Comparison of ENCODE assay signal across 18 cellular contexts in genomic region chr17:55319933-55320593, GRCh38. TPM values are rescaled to one million over a fixed set of nuclear protein-coding genes. Genes with fewer than 3 reads are reported as not detected.
DNase-seq lines count a peak whose midpoint lies in the region; ATAC-seq, FAIRE-seq and TF ChIP-seq lines count a peak whose summit lies in the region.
"Had no signal": no experiment of that assay in that cellular context is flagged by ENCODE, and none has a peak within 500 bp of the region (broad histone marks: within the 10 kb centered on the region; RNA-seq: fewer than 3 reads in every experiment).

No MANE protein-coding gene starts in this region.

- H4K20me1 ChIP-seq in HepG2 (ENCODE audit: insufficient read depth, low read length) = peaks cover 78% of the 10 kb centered on the region

- TF ChIP-seq POLR2A in HepG2 (IDR thresholded peaks at IDR 0.05; ENCODE audit: insufficient read depth in 1 of 2, low read depth in 2 of 2, low read length in 2 of 2) (peak in 1 of 2 experiments; percentile 35; a peak in 1 of 4 replicates), right lobe of liver (IDR thresholded peaks at IDR 0.05) (no peak), erythroblast (IDR thresholded peaks at IDR 0.05; ENCODE audit: low read length) (no peak)

- no peak for ATAC-seq in HepG2
- ATAC-seq in right lobe of liver = no peak
- ATAC-seq in GM19351 (IDR thresholded peaks at IDR 0.05; ENCODE audit: unreplicated experiment) = no peak

- no peak for DNase-seq in HepG2 (ENCODE audit: low spot score)
- DNase-seq in right lobe of liver = no peak
- no peak for DNase-seq in T-helper 9 cell
- no peak for DNase-seq in erythroblast (lab: John Stamatoyannopoulos, UW)
- DNase-seq in Ammon's horn (ENCODE audit: low spot score) = no peak
- DNase-seq: GM23248, NCI-H1105, NCI-H2081, NCI-H2171 treated with DMSO at 0.1 percent for 48 hours, OCI-M1, SHP77 had no signal

- H3K4me1 ChIP-seq in HepG2 (ENCODE audit: insufficient read depth, low read length) = no peaks in the 10 kb centered on the region
- no peaks in the 10 kb centered on the region for H3K4me1 ChIP-seq in right lobe of liver
- peaks cover 2 to 15% of the 10 kb centered on the region in 2 donors for H3K4me1 ChIP-seq in esophagus (ENCODE audit: control insufficient read depth in 2 of 2, insufficient read depth in 2 of 2, low read length in 1 of 2)
- H3K4me1 ChIP-seq in parathyroid adenoma = no peaks in the 10 kb centered on the region
- H3K4me1 ChIP-seq: HAP-1 had no signal

- WGBS in HepG2 (ENCODE audit: low lambda C conversion rate) = over 99% methylated on average over 5 of the region's 5 CpGs
- WGBS in right lobe of liver (ENCODE audit: insufficient coverage, low coverage, low lambda C conversion rate, missing lambda C conversion rate) = 93% methylated on average over 2 of the region's 5 CpGs
- WGBS in esophagus, 2 donors = 50 to 60% methylated on average over 5 of the region's 5 CpGs

- no peak overlapping the region for H2AFZ ChIP-seq in HepG2 (ENCODE audit: low read length)
- H2AFZ ChIP-seq in parathyroid adenoma = peak overlapping the region; percentile 8
- H2AFZ ChIP-seq: GM23248 had no signal

- no TSS peak for BruUV-seq in HepG2 (replicated peaks; lab: Mats Ljungman, UMichigan)

- intact Hi-C loops in HepG2 (cut with micrococcal nuclease; ENCODE audit: unreplicated experiment) = no loop called here
- intact Hi-C loops in right lobe of liver (cut with DNase I) = no loop called here

- H3K36me3 ChIP-seq in HepG2 (replicated peaks in 1 of 2; ENCODE audit: control insufficient read depth in 1 of 2, insufficient read depth in 2 of 2, low read length in 2 of 2) (peaks cover 51 to 65% of the 10 kb centered on the region in 2 experiments), right lobe of liver (peaks cover 0 to 80% (median 33%) of the 10 kb centered on the region in 4 donors), esophagus (ENCODE audit: control insufficient read depth in 2 of 2, insufficient read depth in 2 of 2, low read length in 1 of 2) (peaks cover 0 to 3% of the 10 kb centered on the region in 2 donors), parathyroid adenoma (ENCODE audit: control insufficient read depth, insufficient read depth, low read length) (no peaks in the 10 kb centered on the region)
- H3K36me3 ChIP-seq: HAP-1 had no signal

- CTCF ChIA-PET in HepG2 (lab: Yijun Ruan, JAX; ENCODE audit: low intra/inter-chr PET ratio, low total read pairs) = no interaction called here

- H3K9ac ChIP-seq in HepG2 (ENCODE audit: insufficient read depth, low read depth, low read length) (no peak overlapping the region), parathyroid adenoma (no peak overlapping the region)
- H3K9ac ChIP-seq: GM23248 had no signal

- H3K27me3 ChIP-seq in HepG2 (ENCODE audit: control insufficient read depth in 1 of 2, insufficient read depth in 2 of 2, low read length in 2 of 2) (no peaks in the 10 kb centered on the region), right lobe of liver (no peaks in the 10 kb centered on the region), esophagus (ENCODE audit: control insufficient read depth in 1 of 2, insufficient read depth in 2 of 2, low read length in 2 of 2) (no peaks in the 10 kb centered on the region), parathyroid adenoma (ENCODE audit: control insufficient read depth, insufficient read depth, low read length) (no peaks in the 10 kb centered on the region)

- FAIRE-seq in HepG2 (lab: Jason Lieb, UNC) = no peak
- FAIRE-seq: D721Med, G401.6 had no signal

- TF ChIP-seq RAD21 in HepG2 (CRISPR knock-in tag; IDR thresholded peaks at IDR 0.05) = no peak

- H3K4me3 ChIP-seq in HepG2 (replicated peaks in 1 of 3; ENCODE audit: insufficient read depth in 1 of 3, low read depth in 2 of 3, low read length in 3 of 3) (no peak overlapping the region), right lobe of liver (no peak overlapping the region), esophagus (ENCODE audit: low read depth in 1 of 2, low read length in 2 of 2) (peak overlapping the region in 1 of 2 donors; percentile 49), parathyroid adenoma (ENCODE audit: low read depth, low read length) (no peak overlapping the region)
- H3K4me3 ChIP-seq: GM23248, HAP-1, SK-N-MC had no signal

- H3K79me2 ChIP-seq in HepG2 (ENCODE audit: insufficient read depth, low read length) = peaks cover 31% of the 10 kb centered on the region
- no peaks in the 10 kb centered on the region for H3K79me2 ChIP-seq in parathyroid adenoma

- no peak overlapping the region for H3K27ac ChIP-seq in HepG2 (ENCODE audit: extremely low read length, insufficient read depth, low read length)
- H3K27ac ChIP-seq in right lobe of liver = no peak overlapping the region
- H3K27ac ChIP-seq in esophagus (ENCODE audit: low read depth in 2 of 2, low read length in 1 of 2) = peak overlapping the region; percentile 87 to 93
- no peak overlapping the region for H3K27ac ChIP-seq in parathyroid adenoma
- H3K27ac ChIP-seq: GM23248, SK-N-MC had no signal

- no peaks in the 10 kb centered on the region for H3K9me3 ChIP-seq in HepG2 (ENCODE audit: low read length)
- no peaks in the 10 kb centered on the region for H3K9me3 ChIP-seq in right lobe of liver
- peaks cover 0 to 3% of the 10 kb centered on the region in 2 donors for H3K9me3 ChIP-seq in esophagus (ENCODE audit: control insufficient read depth in 2 of 2, insufficient read depth in 1 of 2, low read depth in 1 of 2, low read length in 1 of 2)
- no peaks in the 10 kb centered on the region for H3K9me3 ChIP-seq in parathyroid adenoma (ENCODE audit: control insufficient read depth, low read length)
- H3K9me3 ChIP-seq: HAP-1 had no signal

- POLR2A ChIA-PET in HepG2 (lab: Yijun Ruan, JAX) = no interaction called here

- TF ChIP-seq EP300 in HepG2 (IDR thresholded peaks at IDR 0.05; ENCODE audit: low read depth in 2 of 2, low read length in 2 of 2) (no peak), HepG2 (CRISPR knock-in tag; IDR thresholded peaks at IDR 0.05; ENCODE audit: borderline replicate concordance) (no peak)

- in situ Hi-C loops in HepG2 (cut with HindIII; ENCODE audit: extremely low pct_ligation_motif_present, low pct_unique_long_range_greater_than_20kb) = no loop called here

- no peak overlapping the region for H3K4me2 ChIP-seq in HepG2 (ENCODE audit: low read depth, low read length)
- H3K4me2 ChIP-seq in parathyroid adenoma (ENCODE audit: low read length) = peak overlapping the region; percentile 15

- TF ChIP-seq CTCF in HepG2 (CRISPR knock-in tag; IDR thresholded peaks at IDR 0.05) (no peak), right lobe of liver (IDR thresholded peaks at IDR 0.05) (no peak), parathyroid adenoma (IDR thresholded peaks at IDR 0.05) (no peak)

TF ChIP-seq in HepG2, 621 proteins besides CTCF, POLR2A, EP300 and RAD21 (continues in another document):
- TF ChIP-seq HMG20A (CRISPR knock-in tag; IDR thresholded peaks at IDR 0.05; ENCODE audit: borderline replicate concordance) = no peak
- TF ChIP-seq RBM22 (optimal IDR thresholded peaks at IDR 0.05; ENCODE audit: low read length) = peak; percentile 93
- TF ChIP-seq ZNF17 (CRISPR knock-in tag; IDR thresholded peaks at IDR 0.05) = no peak
- TF ChIP-seq NONO (IDR thresholded peaks at IDR 0.05) = no peak
- TF ChIP-seq NONO (CRISPR knock-in tag; conservative IDR thresholded peaks at IDR 0.05) = 0 out of 2 replicates have a peak, but pooled peaks have one; percentile 34
- TF ChIP-seq CHD2 (IDR thresholded peaks at IDR 0.05; ENCODE audit: low read depth, low read length) = no peak
- no peak for TF ChIP-seq ZNF619 (CRISPR knock-in tag; IDR thresholded peaks at IDR 0.05)
- TF ChIP-seq ZBTB42 (CRISPR knock-in tag; IDR thresholded peaks at IDR 0.05) = no peak
- no peak for TF ChIP-seq HOXA5 (CRISPR knock-in tag; IDR thresholded peaks at IDR 0.05)
- 0 out of 2 replicates have a peak, but pooled peaks have one; percentile 63 for TF ChIP-seq POLR2AphosphoS2 (IDR thresholded peaks at IDR 0.05; ENCODE audit: low read depth, low read length)
- no peak for TF ChIP-seq TAF1 (CRISPR knock-in tag; IDR thresholded peaks at IDR 0.05)
- TF ChIP-seq NFRKB (IDR thresholded peaks at IDR 0.05) = no peak

RNA-seq across cellular contexts. Expression of gene HLF, which starts 55.3 kb away (rescaled TPM):
- 197 and 202 TPM in 2 replicates for total RNA-seq in HepG2 (2016; rRNA removed; fragmentation: Illumina TruSeq; extraction: Trizol)
- 34.5 and 39.5 TPM in 2 replicates for total RNA-seq in HepG2 (2016; cell fraction: cytosol; rRNA removed; fragmentation: Illumina TruSeq; extraction: Trizol; ENCODE audit: low read depth)
- total RNA-seq in HepG2 (2016; cell fraction: insoluble cytoplasmic fraction; rRNA removed; fragmentation: Illumina TruSeq; extraction: Trizol) = 175 and 198 TPM in 2 replicates
- total RNA-seq in HepG2 (2016; cell fraction: membrane; rRNA removed; fragmentation: Illumina TruSeq; extraction: Trizol) = 156 and 157 TPM in 2 replicates
- total RNA-seq in HepG2 (2016; cell fraction: nucleus; rRNA removed; fragmentation: Illumina TruSeq; extraction: Trizol) = 187 and 216 TPM in 2 replicates
- polyA plus RNA-seq in HepG2 (2011; rRNA removed) = 346 and 353 TPM in 2 replicates
- 266 and 275 TPM in 2 replicates for polyA plus RNA-seq in HepG2 (2011; cell fraction: cytosol; rRNA removed)
- polyA plus RNA-seq in HepG2 (2011; cell fraction: nucleus; rRNA removed) = 442 and 465 TPM in 2 replicates
- polyA plus RNA-seq in HepG2 (2012) = 217 and 233 TPM in 2 replicates
- polyA plus RNA-seq in HepG2 (2016; cell fraction: cytosol; fragmentation: Illumina TruSeq; extraction: Trizol; ENCODE audit: low read depth) = 21.4 and 26.2 TPM in 2 replicates
- polyA plus RNA-seq in HepG2 (2016; cell fraction: insoluble cytoplasmic fraction; fragmentation: Illumina TruSeq; extraction: Trizol; ENCODE audit: low read depth) = 217 and 237 TPM in 2 replicates
- polyA plus RNA-seq in HepG2 (2016; cell fraction: membrane; fragmentation: Illumina TruSeq; extraction: Trizol; ENCODE audit: low read depth) = 106 and 107 TPM in 2 replicates
- polyA plus RNA-seq in HepG2 (2016; cell fraction: nucleus; fragmentation: Illumina TruSeq; extraction: Trizol; ENCODE audit: insufficient read depth, low read depth) = 258 and 265 TPM in 2 replicates
- 1.0 and 1,188 TPM in 2 replicates for polyA minus RNA-seq in HepG2 (2011; rRNA and poly(A)+ RNA removed; ENCODE audit: low replicate concordance)
- polyA minus RNA-seq in HepG2 (2011; cell fraction: cytosol; rRNA and poly(A)+ RNA removed) = 240 and 275 TPM in 2 replicates
- polyA minus RNA-seq in HepG2 (2011; cell fraction: nucleus; rRNA and poly(A)+ RNA removed) = 508 and 622 TPM in 2 replicates
- 10 to 100 TPM; 16.4 to 96.9 (median 42.6) TPM for total RNA-seq in right lobe of liver
- 10 to 100 TPM in 1 of 2 donors, 1 to 10 TPM in 1; 6.4 to 12.7 TPM for polyA plus RNA-seq in esophagus
- total RNA-seq: GM23248 had no signal

Comparison
In these comparisons a context has a peak if more than half of its experiments do, and no peak if none do; other contexts are left out.
1. H3K27ac ChIP-seq: peak in esophagus (2 of 2); none in HepG2 (single experiment), right lobe of liver (0 of 3) and parathyroid adenoma (single experiment).